Comparison of ENCODE assay signal across 36 cellular contexts in the genomic region with DNA sequence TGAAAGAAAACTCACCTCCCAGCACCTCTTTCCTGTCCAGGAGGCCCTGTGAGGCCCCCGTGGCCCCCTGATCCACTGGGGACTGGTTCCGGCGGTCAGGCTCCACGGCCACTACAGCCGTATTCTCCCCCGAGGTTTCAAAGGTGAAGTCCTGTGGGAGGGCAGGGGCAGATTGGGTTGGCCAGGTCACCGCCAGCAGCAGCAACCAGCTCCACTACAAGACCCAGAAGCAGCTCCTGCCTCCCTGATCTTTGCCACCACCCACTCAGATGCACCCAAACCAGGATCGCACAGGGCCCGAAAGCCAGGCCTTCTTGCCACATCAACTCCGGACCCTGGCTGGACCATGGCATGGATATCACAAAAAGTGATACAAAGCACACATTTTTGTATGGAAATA. TPM values are rescaled to one million over a fixed set of nuclear protein-coding genes. Genes with fewer than 3 reads are reported as not detected.
"Had no signal": no experiment of that assay in that cellular context is flagged by ENCODE, and none has a peak within 500 bp of the region (broad histone marks: within the 10 kb centered on the region; RNA-seq: fewer than 3 reads in every experiment).

No MANE protein-coding gene starts in this region.

- H3K9me3 ChIP-seq: adrenal gland, breast epithelium, colonic mucosa, esophagus muscularis mucosa, gastrocnemius medialis had no signal

- H3K4me1 ChIP-seq: adrenal gland, esophagus muscularis mucosa, foreskin keratinocyte, gastrocnemius medialis had no signal

- H3K36me3 Mint-ChIP-seq: activated CD4-positive, alpha-beta memory T cell treated with anti-CD3 and anti-CD28 coated beads for 36 hours; activated CD8-positive, alpha-beta memory T cell treated with anti-CD3 and anti-CD28 coated beads, Interleukin-2, amount 10 ng/mL, durations not matched to agents 7 days and 5 days; activated naive CD4-positive, alpha-beta T cell treated with anti-CD3 and anti-CD28 coated beads, Interleukin-2, amount 50 U/mL, for 24 hours; activated naive CD8-positive, alpha-beta T cell treated with anti-CD3 and anti-CD28 coated beads for 36 hours had no signal

- H3K27ac ChIP-seq: adrenal gland, breast epithelium, cardiac muscle cell, colonic mucosa, esophagus muscularis mucosa, foreskin keratinocyte, gastrocnemius medialis had no signal

- H3K27ac Mint-ChIP-seq: activated CD4-positive, alpha-beta memory T cell treated with anti-CD3 and anti-CD28 coated beads for 36 hours; activated CD4-positive, alpha-beta T cell treated with anti-CD3 and anti-CD28 coated beads for 36 hours; activated CD4-positive, alpha-beta T cell treated with anti-CD3 and anti-CD28 coated beads, Interleukin-2, amount 10 ng/mL, durations not matched to agents 24 days and 14 days; activated CD8-positive, alpha-beta memory T cell treated with anti-CD3 and anti-CD28 coated beads, Interleukin-2, amount 10 ng/mL, durations not matched to agents 7 days and 5 days; activated CD8-positive, alpha-beta T cell treated with anti-CD3 and anti-CD28 coated beads, Interleukin-2, amount 10 ng/mL, durations not matched to agents 7 days and 5 days; activated naive CD4-positive, alpha-beta T cell treated with anti-CD3 and anti-CD28 coated beads for 36 hours; activated naive CD4-positive, alpha-beta T cell treated with anti-CD3 and anti-CD28 coated beads, Interleukin-2, amount 50 U/mL, for 24 hours; activated naive CD8-positive, alpha-beta T cell treated with anti-CD3 and anti-CD28 coated beads for 36 hours; activated naive CD8-positive, alpha-beta T cell treated with anti-CD3 and anti-CD28 coated beads, Interleukin-2, amount 50 U/mL, for 24 hours; activated T-helper 1 cell treated with anti-CD3 and anti-CD28 coated beads, Interleukin-12 subunit alpha, Interleukin-12 subunit beta, Interleukin-2, Interleukin-4 antibody, amounts not matched to agents 30 ng/mL and 10 ng/mL and 1 ng/mL, durations not matched to agents 14 hours and 24 hours and 36 hours; activated T-helper 2 cell treated with anti-CD3 and anti-CD28 coated beads, Interferon-gamma antibody, Interleukin-2, Interleukin-4, amounts not matched to agents 10 μg/mL and 5 μg/mL and 100 μg/mL, durations not matched to agents 14 hours and 24 hours and 36 hours; brain; T-helper 17 cell; T-helper 2 cell treated with Interferon-gamma antibody and Interleukin-4, amounts not matched to agents 5 μg/mL and 100 μg/mL, for 36 hours had no signal

- H3K36me3 ChIP-seq: adrenal gland, cardiac muscle cell, esophagus muscularis mucosa, gastrocnemius medialis had no signal

- H3K27me3 ChIP-seq: adrenal gland, breast epithelium, cardiac muscle cell, colonic mucosa, esophagus muscularis mucosa, foreskin keratinocyte, gastrocnemius medialis had no signal

- H3K4me1 Mint-ChIP-seq: activated CD4-positive, alpha-beta T cell treated with anti-CD3 and anti-CD28 coated beads for 36 hours; activated CD4-positive, alpha-beta T cell treated with anti-CD3 and anti-CD28 coated beads, Interleukin-2, amount 10 ng/mL, durations not matched to agents 24 days and 14 days; activated naive CD4-positive, alpha-beta T cell treated with anti-CD3 and anti-CD28 coated beads, Interleukin-2, amount 50 U/mL, for 24 hours; activated naive CD8-positive, alpha-beta T cell treated with anti-CD3 and anti-CD28 coated beads for 36 hours; activated naive CD8-positive, alpha-beta T cell treated with anti-CD3 and anti-CD28 coated beads, Interleukin-2, amount 50 U/mL, for 24 hours; T-helper 17 cell had no signal

- DNase-seq: activated CD4-positive, alpha-beta memory T cell treated with anti-CD3 and anti-CD28 coated beads for 36 hours; activated CD4-positive, alpha-beta T cell treated with anti-CD3 and anti-CD28 coated beads for 36 hours; activated CD4-positive, alpha-beta T cell treated with anti-CD3 and anti-CD28 coated beads, Interleukin-2, amount 10 ng/mL, durations not matched to agents 24 days and 14 days; activated CD4-positive, CD25-positive, alpha-beta regulatory T cell; activated CD4-positive, CD25-positive, alpha-beta regulatory T cell treated with anti-CD3 and anti-CD28 coated beads, Interleukin-2, amount 50 U/mL, for 72 hours; activated CD8-positive, alpha-beta memory T cell treated with anti-CD3 and anti-CD28 coated beads, Interleukin-2, amount 10 ng/mL, durations not matched to agents 7 days and 5 days; activated CD8-positive, alpha-beta memory T cell treated with anti-CD3 and anti-CD28 coated beads, Interleukin-2, amount 50 U/mL, for 4 hours; activated CD8-positive, alpha-beta T cell treated with anti-CD3 and anti-CD28 coated beads, Interleukin-2, amount 10 ng/mL, durations not matched to agents 7 days and 5 days; activated effector memory CD4-positive, alpha-beta T cell treated with anti-CD3 and anti-CD28 coated beads, Interleukin-2, amount 50 U/mL, for 16 hours; activated naive CD4-positive, alpha-beta T cell treated with anti-CD3 and anti-CD28 coated beads for 36 hours; activated naive CD8-positive, alpha-beta T cell treated with anti-CD3 and anti-CD28 coated beads for 36 hours; activated naive CD8-positive, alpha-beta T cell treated with anti-CD3 and anti-CD28 coated beads, Interleukin-2, amount 50 U/mL, for 24 hours; activated T-cell treated with anti-CD3 and anti-CD28 coated beads, Interleukin-2, amount 50 U/mL, for 1 hour; activated T-cell treated with anti-CD3 and anti-CD28 coated beads, Interleukin-2, amount 50 U/mL, for 48 hours; adrenal gland; amygdala; aorta; central memory CD4-positive, alpha-beta T cell; cerebellar nuclear complex; colonic mucosa; effector CD8-positive, alpha-beta T cell; erythroblast; foreskin keratinocyte; gastrocnemius medialis; glutamatergic neuron; T-helper 1 cell; T-helper 17 cell; T1000 had no signal

- H3K4me3 Mint-ChIP-seq: activated CD4-positive, alpha-beta memory T cell treated with anti-CD3 and anti-CD28 coated beads for 36 hours; activated CD4-positive, alpha-beta T cell treated with anti-CD3 and anti-CD28 coated beads for 36 hours; activated CD4-positive, alpha-beta T cell treated with anti-CD3 and anti-CD28 coated beads, Interleukin-2, amount 10 ng/mL, durations not matched to agents 24 days and 14 days; activated CD8-positive, alpha-beta memory T cell treated with anti-CD3 and anti-CD28 coated beads, Interleukin-2, amount 10 ng/mL, durations not matched to agents 7 days and 5 days; activated CD8-positive, alpha-beta T cell treated with anti-CD3 and anti-CD28 coated beads, Interleukin-2, amount 10 ng/mL, durations not matched to agents 7 days and 5 days; activated naive CD4-positive, alpha-beta T cell treated with anti-CD3 and anti-CD28 coated beads for 36 hours; activated naive CD4-positive, alpha-beta T cell treated with anti-CD3 and anti-CD28 coated beads, Interleukin-2, amount 50 U/mL, for 24 hours; activated naive CD8-positive, alpha-beta T cell treated with anti-CD3 and anti-CD28 coated beads for 36 hours; activated naive CD8-positive, alpha-beta T cell treated with anti-CD3 and anti-CD28 coated beads, Interleukin-2, amount 50 U/mL, for 24 hours; activated T-helper 1 cell treated with anti-CD3 and anti-CD28 coated beads, Interleukin-12 subunit alpha, Interleukin-12 subunit beta, Interleukin-2, Interleukin-4 antibody, amounts not matched to agents 30 ng/mL and 10 ng/mL and 1 ng/mL, durations not matched to agents 14 hours and 24 hours and 36 hours; brain; T-helper 17 cell; T-helper 2 cell treated with Interferon-gamma antibody and Interleukin-4, amounts not matched to agents 5 μg/mL and 100 μg/mL, for 36 hours had no signal

- H3K27me3 Mint-ChIP-seq: activated CD4-positive, alpha-beta memory T cell treated with anti-CD3 and anti-CD28 coated beads for 36 hours; activated CD4-positive, alpha-beta T cell treated with anti-CD3 and anti-CD28 coated beads for 36 hours; activated CD4-positive, alpha-beta T cell treated with anti-CD3 and anti-CD28 coated beads, Interleukin-2, amount 10 ng/mL, durations not matched to agents 24 days and 14 days; activated CD8-positive, alpha-beta memory T cell treated with anti-CD3 and anti-CD28 coated beads, Interleukin-2, amount 10 ng/mL, durations not matched to agents 7 days and 5 days; activated naive CD8-positive, alpha-beta T cell treated with anti-CD3 and anti-CD28 coated beads for 36 hours; activated naive CD8-positive, alpha-beta T cell treated with anti-CD3 and anti-CD28 coated beads, Interleukin-2, amount 50 U/mL, for 24 hours; brain had no signal

- H3K4me3 ChIP-seq: adrenal gland, breast epithelium, cardiac muscle cell, colonic mucosa, esophagus muscularis mucosa, gastrocnemius medialis had no signal

- H3K9me3 Mint-ChIP-seq: activated CD4-positive, alpha-beta memory T cell treated with anti-CD3 and anti-CD28 coated beads for 36 hours; activated CD4-positive, alpha-beta T cell treated with anti-CD3 and anti-CD28 coated beads, Interleukin-2, amount 10 ng/mL, durations not matched to agents 24 days and 14 days; activated naive CD4-positive, alpha-beta T cell treated with anti-CD3 and anti-CD28 coated beads for 36 hours; activated naive CD4-positive, alpha-beta T cell treated with anti-CD3 and anti-CD28 coated beads, Interleukin-2, amount 50 U/mL, for 24 hours; activated naive CD8-positive, alpha-beta T cell treated with anti-CD3 and anti-CD28 coated beads for 36 hours; activated naive CD8-positive, alpha-beta T cell treated with anti-CD3 and anti-CD28 coated beads, Interleukin-2, amount 50 U/mL, for 24 hours; activated T-helper 1 cell treated with anti-CD3 and anti-CD28 coated beads, Interleukin-12 subunit alpha, Interleukin-12 subunit beta, Interleukin-2, Interleukin-4 antibody, amounts not matched to agents 30 ng/mL and 10 ng/mL and 1 ng/mL, durations not matched to agents 14 hours and 24 hours and 36 hours; activated T-helper 2 cell treated with anti-CD3 and anti-CD28 coated beads, Interferon-gamma antibody, Interleukin-2, Interleukin-4, amounts not matched to agents 10 μg/mL and 5 μg/mL and 100 μg/mL, durations not matched to agents 14 hours and 24 hours and 36 hours; brain; T-helper 2 cell treated with Interferon-gamma antibody and Interleukin-4, amounts not matched to agents 5 μg/mL and 100 μg/mL, for 36 hours had no signal

- ATAC-seq: activated CD4-positive, alpha-beta T cell treated with anti-CD3 and anti-CD28 coated beads for 36 hours; activated CD8-positive, alpha-beta memory T cell treated with anti-CD3 and anti-CD28 coated beads, Interleukin-2, amount 10 ng/mL, durations not matched to agents 7 days and 5 days; activated CD8-positive, alpha-beta T cell treated with anti-CD3 and anti-CD28 coated beads, Interleukin-2, amount 10 ng/mL, durations not matched to agents 7 days and 5 days; activated naive CD8-positive, alpha-beta T cell treated with anti-CD3 and anti-CD28 coated beads, Interleukin-2, amount 50 U/mL, for 24 hours; foreskin keratinocyte; gastrocnemius medialis; T-helper 17 cell had no signal

RNA-seq across cellular contexts. Expression of a gene that starts 21.9 kb away (rescaled TPM):
- total RNA-seq: activated CD8-positive, alpha-beta T cell treated with anti-CD3 and anti-CD28 coated beads, Interleukin-2, amount 10 ng/mL, durations not matched to agents 7 days and 5 days; T-helper 17 cell had no signal
